In the genomic region with DNA sequence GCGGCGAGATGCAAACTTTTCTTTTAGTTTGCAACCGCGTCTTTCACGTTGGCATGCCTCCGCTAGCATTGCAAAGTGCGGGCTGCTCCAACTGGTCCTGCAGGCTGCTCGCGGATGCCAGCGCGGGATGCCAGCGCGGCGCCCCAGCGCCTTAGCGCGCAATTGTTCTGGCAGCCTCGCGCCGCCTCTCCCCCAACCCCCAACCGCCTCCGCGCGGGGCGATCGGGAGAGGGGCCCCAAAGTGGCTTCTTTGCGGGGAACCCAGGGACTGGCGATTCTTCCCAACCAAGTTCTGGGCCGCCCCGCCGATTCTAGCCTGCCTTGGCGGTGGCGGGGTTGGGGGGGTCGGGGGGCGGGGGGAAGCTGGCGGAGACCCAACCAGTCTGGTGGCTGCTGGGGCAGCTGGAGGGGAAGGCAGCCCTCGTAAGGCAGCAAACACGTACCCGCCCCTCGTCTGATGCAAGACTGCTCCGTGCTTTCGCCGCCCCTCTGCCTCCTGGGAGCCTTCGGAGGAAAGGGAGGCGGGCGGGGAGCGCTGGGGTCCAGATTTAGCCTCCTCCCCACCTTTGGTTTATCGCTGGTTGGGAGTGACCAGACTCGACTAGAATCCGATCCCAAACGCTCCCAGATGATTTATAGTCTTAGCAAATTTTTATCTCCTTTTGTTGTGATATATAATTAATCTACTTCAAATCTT, we compare ENCODE assay signal across 1 cellular context.
TF ChIP-seq lines count a peak whose summit lies in the region.

No MANE protein-coding gene starts in this region.

TF ChIP-seq in K562, 482 proteins besides CTCF, POLR2A, EP300 and RAD21 (continued from another document and continues in another):
- TF ChIP-seq, protein P1, sequence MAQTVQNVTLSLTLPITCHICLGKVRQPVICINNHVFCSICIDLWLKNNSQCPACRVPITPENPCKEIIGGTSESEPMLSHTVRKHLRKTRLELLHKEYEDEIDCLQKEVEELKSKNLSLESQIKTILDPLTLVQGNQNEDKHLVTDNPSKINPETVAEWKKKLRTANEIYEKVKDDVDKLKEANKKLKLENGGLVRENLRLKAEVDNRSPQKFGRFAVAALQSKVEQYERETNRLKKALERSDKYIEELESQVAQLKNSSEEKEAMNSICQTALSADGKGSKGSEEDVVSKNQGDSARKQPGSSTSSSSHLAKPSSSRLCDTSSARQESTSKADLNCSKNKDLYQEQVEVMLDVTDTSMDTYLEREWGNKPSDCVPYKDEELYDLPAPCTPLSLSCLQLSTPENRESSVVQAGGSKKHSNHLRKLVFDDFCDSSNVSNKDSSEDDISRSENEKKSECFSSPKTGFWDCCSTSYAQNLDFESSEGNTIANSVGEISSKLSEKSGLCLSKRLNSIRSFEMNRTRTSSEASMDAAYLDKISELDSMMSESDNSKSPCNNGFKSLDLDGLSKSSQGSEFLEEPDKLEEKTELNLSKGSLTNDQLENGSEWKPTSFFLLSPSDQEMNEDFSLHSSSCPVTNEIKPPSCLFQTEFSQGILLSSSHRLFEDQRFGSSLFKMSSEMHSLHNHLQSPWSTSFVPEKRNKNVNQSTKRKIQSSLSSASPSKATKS (CRISPR knock-in tag; IDR thresholded peaks at IDR 0.05) = no peak
- TF ChIP-seq ELF1 (tag; IDR thresholded peaks at IDR 0.05) (no peak), KLF13 (tag; IDR thresholded peaks at IDR 0.05; ENCODE audit: borderline replicate concordance, low read depth) (no peak), ZNF121 (CRISPR knock-in tag; conservative IDR thresholded peaks at IDR 0.05) (no peak), SAFB (IDR thresholded peaks at IDR 0.05; ENCODE audit: borderline replicate concordance, low read depth, low read length) (no peak), HLTF (IDR thresholded peaks at IDR 0.05) (no peak), TFAM (CRISPR knock-in tag; conservative IDR thresholded peaks at IDR 0.05) (no peak), NR2C1 (IDR thresholded peaks at IDR 0.05) (no peak), NR2C1 (tag; IDR thresholded peaks at IDR 0.05) (no peak; the same call in 1 of the 2 replicates), ZNF561 (CRISPR knock-in tag; conservative IDR thresholded peaks at IDR 0.05) (no peak), CTBP1 (IDR thresholded peaks at IDR 0.05; ENCODE audit: borderline replicate concordance) (peak; percentile 36; the same call in 1 of the 2 replicates), MEIS2 (IDR thresholded peaks at IDR 0.05; ENCODE audit: partially characterized antibody) (peak; percentile 93), POLR2AphosphoS5 (IDR thresholded peaks at IDR 0.05; ENCODE audit: control insufficient read depth, insufficient read depth, low read depth, low read length) (no peak), YY1 (IDR thresholded peaks at IDR 0.05; ENCODE audit: borderline replicate concordance in 1 of 3, control insufficient read depth in 1 of 3, extremely low read depth in 1 of 3, insufficient read depth in 3 of 3, insufficient read length in 1 of 3, insufficient replicate concordance in 2 of 3, low read depth in 1 of 3, low read length in 2 of 3) (no peak), HDAC3 (IDR thresholded peaks at IDR 0.05; ENCODE audit: borderline replicate concordance, partially characterized antibody) (no peak), RREB1 (CRISPR knock-in tag; IDR thresholded peaks at IDR 0.05) (no peak), ETS2 (tag; IDR thresholded peaks at IDR 0.05; ENCODE audit: borderline replicate concordance, poor library complexity, severe bottlenecking) (no peak), HCFC1 (IDR thresholded peaks at IDR 0.05; ENCODE audit: low read depth, low read length) (0 out of 2 replicates have a peak, but pooled peaks have one; percentile 9), ETV6 (IDR thresholded peaks at IDR 0.05; ENCODE audit: borderline replicate concordance in 1 of 2, low read depth in 2 of 2, low read length in 1 of 2) (no peak), ETV6 (CRISPR knock-in tag; IDR thresholded peaks at IDR 0.05; ENCODE audit: borderline replicate concordance) (no peak), MYC (IDR thresholded peaks at IDR 0.05; ENCODE audit: low read depth, low read length) (peak; percentile 89), MYC (CRISPR knock-in tag; IDR thresholded peaks at IDR 0.05; ENCODE audit: borderline replicate concordance, low read depth) (peak; percentile 65; the same call in 1 of the 2 replicates), HBP1 (CRISPR knock-in tag; IDR thresholded peaks at IDR 0.05) (no peak), RHOXF2B (CRISPR knock-in tag; conservative IDR thresholded peaks at IDR 0.05) (no peak), ZC3H11A (IDR thresholded peaks at IDR 0.05; ENCODE audit: low read depth, low read length) (no peak), ELK1 (CRISPR knock-in tag; IDR thresholded peaks at IDR 0.05) (no peak), THRAP3 (IDR thresholded peaks at IDR 0.05; ENCODE audit: borderline replicate concordance) (no peak), ZNF444 (CRISPR knock-in tag; IDR thresholded peaks at IDR 0.05) (no peak), CBX2 (IDR thresholded peaks at IDR 0.05; ENCODE audit: insufficient read depth, low read length, poor library complexity, severe bottlenecking) (no peak), CEBPB (tag; IDR thresholded peaks at IDR 0.05) (peak; percentile 28; the same call in 1 of the 2 replicates), CBFB (CRISPR knock-in tag; IDR thresholded peaks at IDR 0.05) (no peak), HNRNPUL1 (IDR thresholded peaks at IDR 0.05; ENCODE audit: low read length) (no peak), PRPF4 (IDR thresholded peaks at IDR 0.05; ENCODE audit: insufficient read depth, low read depth, low read length, poor library complexity, severe bottlenecking) (no peak), RB1 (IDR thresholded peaks at IDR 0.05; ENCODE audit: low read depth) (no peak), MCM3 (IDR thresholded peaks at IDR 0.05) (no peak), SMARCA5 (IDR thresholded peaks at IDR 0.05) (no peak), STAT5B (CRISPR knock-in tag; IDR thresholded peaks at IDR 0.05) (no peak), ARID1B (IDR thresholded peaks at IDR 0.05) (0 out of 2 replicates have a peak, but pooled peaks have one; percentile 6), FOXK1 (CRISPR knock-in tag; IDR thresholded peaks at IDR 0.05; ENCODE audit: borderline replicate concordance) (no peak; the same call in 1 of the 2 replicates), TAF9B (IDR thresholded peaks at IDR 0.05; ENCODE audit: partially characterized antibody) (no peak), ZBTB9 (CRISPR knock-in tag; IDR thresholded peaks at IDR 0.05) (no peak), ZNF644 (tag; IDR thresholded peaks at IDR 0.05; ENCODE audit: low read depth) (no peak), ZNF232 (CRISPR knock-in tag; IDR thresholded peaks at IDR 0.05) (0 out of 2 replicates have a peak, but pooled peaks have one; percentile 31), ZFX (CRISPR knock-in tag; IDR thresholded peaks at IDR 0.05) (no peak; the same call in 1 of the 2 replicates)
- TF ChIP-seq, protein P2, sequence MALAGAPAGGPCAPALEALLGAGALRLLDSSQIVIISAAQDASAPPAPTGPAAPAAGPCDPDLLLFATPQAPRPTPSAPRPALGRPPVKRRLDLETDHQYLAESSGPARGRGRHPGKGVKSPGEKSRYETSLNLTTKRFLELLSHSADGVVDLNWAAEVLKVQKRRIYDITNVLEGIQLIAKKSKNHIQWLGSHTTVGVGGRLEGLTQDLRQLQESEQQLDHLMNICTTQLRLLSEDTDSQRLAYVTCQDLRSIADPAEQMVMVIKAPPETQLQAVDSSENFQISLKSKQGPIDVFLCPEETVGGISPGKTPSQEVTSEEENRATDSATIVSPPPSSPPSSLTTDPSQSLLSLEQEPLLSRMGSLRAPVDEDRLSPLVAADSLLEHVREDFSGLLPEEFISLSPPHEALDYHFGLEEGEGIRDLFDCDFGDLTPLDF (CRISPR knock-in tag; IDR thresholded peaks at IDR 0.05) = 0 out of 2 replicates have a peak, but pooled peaks have one; percentile 15
- TF ChIP-seq, protein P3, sequence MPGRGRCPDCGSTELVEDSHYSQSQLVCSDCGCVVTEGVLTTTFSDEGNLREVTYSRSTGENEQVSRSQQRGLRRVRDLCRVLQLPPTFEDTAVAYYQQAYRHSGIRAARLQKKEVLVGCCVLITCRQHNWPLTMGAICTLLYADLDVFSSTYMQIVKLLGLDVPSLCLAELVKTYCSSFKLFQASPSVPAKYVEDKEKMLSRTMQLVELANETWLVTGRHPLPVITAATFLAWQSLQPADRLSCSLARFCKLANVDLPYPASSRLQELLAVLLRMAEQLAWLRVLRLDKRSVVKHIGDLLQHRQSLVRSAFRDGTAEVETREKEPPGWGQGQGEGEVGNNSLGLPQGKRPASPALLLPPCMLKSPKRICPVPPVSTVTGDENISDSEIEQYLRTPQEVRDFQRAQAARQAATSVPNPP (IDR thresholded peaks at IDR 0.05; ENCODE audit: borderline replicate concordance, insufficient read depth, insufficient read length) = no peak
